ENCODE assay signal across 19 cellular contexts in genomic region chr1:52367272-52367671, GRCh38. TPM values are rescaled to one million over a fixed set of nuclear protein-coding genes. Genes with fewer than 3 reads are reported as not detected.
DNase-seq lines count a peak whose midpoint lies in the region; ATAC-seq and TF ChIP-seq lines count a peak whose summit lies in the region.
"Had no signal": no experiment of that assay in that cellular context is flagged by ENCODE, and none has a peak within 500 bp of the region (broad histone marks: within the 10 kb centered on the region; RNA-seq: fewer than 3 reads in every experiment).

No MANE protein-coding gene starts in this region.

- intact Hi-C loops in activated CD4-positive, alpha-beta memory T cell treated with anti-CD3 and anti-CD28 coated beads for 36 hours (cut with micrococcal nuclease): loop anchor here (2.0 to 10.0 kb wide), 4 partner anchors 270 to 1130 kb away; partner anchors contain the start of genes CPT2 and RNF11
- intact Hi-C loops in Caco-2 (cut with micrococcal nuclease; ENCODE audit: unreplicated experiment): no loop called here
- intact Hi-C loops in activated T-helper 2 cell treated with anti-CD3 and anti-CD28 coated beads, Interferon-gamma antibody, Interleukin-2, Interleukin-4, amounts not matched to agents 10 μg/mL and 5 μg/mL and 100 μg/mL, durations not matched to agents 14 hours and 24 hours and 36 hours (cut with micrococcal nuclease): loop anchor here (1.0 to 10.0 kb wide), 5 partner anchors 38 to 330 kb away; partner anchors contain the start of genes BTF3L4, COA7, ORC1 and PRPF38A

- POLR2A ChIA-PET in activated CD4-positive, alpha-beta memory T cell treated with anti-CD3 and anti-CD28 coated beads, Interleukin-2, amount 10 ng/mL, durations not matched to agents 7 days and 5 days (lab: Charles Lee): interaction anchor here (2.2 to 2.8 kb wide), 2 partner anchors 37 to 38 kb away, joined by 21 to 71 read pairs; partner anchors contain the start of genes ORC1 and PRPF38A
- POLR2A ChIA-PET in activated CD4-positive, alpha-beta memory T cell treated with anti-CD3 and anti-CD28 coated beads for 36 hours (lab: Charles Lee): interaction anchor here (3.2 kb wide), 1 partner anchor 37 kb away, joined by 21 read pairs; the partner anchor contains the start of genes ORC1 and PRPF38A
- POLR2A ChIA-PET in Caco-2 (lab: Charles Lee): no interaction called here

- H3K4me1 ChIP-seq in Caco-2: peaks cover 6% of the 10 kb centered on the region; the same call in 1 of the 2 replicates

- peaks cover 29% of the 10 kb centered on the region for H3K36me3 Mint-ChIP-seq in activated CD4-positive, alpha-beta memory T cell treated with anti-CD3 and anti-CD28 coated beads, Interleukin-2, amount 10 ng/mL, durations not matched to agents 7 days and 5 days (ENCODE audit: low read depth)
- peaks cover 11% of the 10 kb centered on the region for H3K36me3 Mint-ChIP-seq in activated CD4-positive, alpha-beta memory T cell treated with anti-CD3 and anti-CD28 coated beads for 36 hours
- peaks cover 31% of the 10 kb centered on the region for H3K36me3 Mint-ChIP-seq in Caco-2 (ENCODE audit: insufficient read depth, unreplicated experiment)
- H3K36me3 Mint-ChIP-seq in activated T-helper 2 cell treated with anti-CD3 and anti-CD28 coated beads, Interferon-gamma antibody, Interleukin-2, Interleukin-4, amounts not matched to agents 10 μg/mL and 5 μg/mL and 100 μg/mL, durations not matched to agents 14 hours and 24 hours and 36 hours (ENCODE audit: low read depth): peaks cover 33% of the 10 kb centered on the region
- H3K36me3 Mint-ChIP-seq in natural killer cell treated with Interleukin-12 subunit alpha and Interleukin-12 subunit beta and Interleukin-15 and Interleukin-18, amount 100 ng/mL, for 72 hours: no peaks in the 10 kb centered on the region

- BruUV-seq in Caco-2 (replicated peaks; lab: Mats Ljungman, UMichigan): no TSS peak

- no peak overlapping the region for H3K27ac Mint-ChIP-seq in activated CD4-positive, alpha-beta memory T cell treated with anti-CD3 and anti-CD28 coated beads, Interleukin-2, amount 10 ng/mL, durations not matched to agents 7 days and 5 days
- no peak overlapping the region for H3K27ac Mint-ChIP-seq in activated CD4-positive, alpha-beta memory T cell treated with anti-CD3 and anti-CD28 coated beads for 36 hours
- H3K27ac Mint-ChIP-seq in Caco-2 (ENCODE audit: unreplicated experiment): no peak overlapping the region
- H3K27ac Mint-ChIP-seq in activated T-helper 2 cell treated with anti-CD3 and anti-CD28 coated beads, Interferon-gamma antibody, Interleukin-2, Interleukin-4, amounts not matched to agents 10 μg/mL and 5 μg/mL and 100 μg/mL, durations not matched to agents 14 hours and 24 hours and 36 hours: no peak overlapping the region
- no peak overlapping the region for H3K27ac Mint-ChIP-seq in natural killer cell treated with Interleukin-12 subunit alpha and Interleukin-12 subunit beta and Interleukin-15 and Interleukin-18, amount 100 ng/mL, for 72 hours

- peaks cover 44% of the 10 kb centered on the region for H3K4me1 Mint-ChIP-seq in activated CD4-positive, alpha-beta memory T cell treated with anti-CD3 and anti-CD28 coated beads, Interleukin-2, amount 10 ng/mL, durations not matched to agents 7 days and 5 days
- peaks cover 42% of the 10 kb centered on the region for H3K4me1 Mint-ChIP-seq in activated CD4-positive, alpha-beta memory T cell treated with anti-CD3 and anti-CD28 coated beads for 36 hours (ENCODE audit: low read depth)
- H3K4me1 Mint-ChIP-seq in Caco-2 (ENCODE audit: low read depth, unreplicated experiment): peaks cover 9% of the 10 kb centered on the region
- peaks cover 31% of the 10 kb centered on the region for H3K4me1 Mint-ChIP-seq in activated T-helper 2 cell treated with anti-CD3 and anti-CD28 coated beads, Interferon-gamma antibody, Interleukin-2, Interleukin-4, amounts not matched to agents 10 μg/mL and 5 μg/mL and 100 μg/mL, durations not matched to agents 14 hours and 24 hours and 36 hours (ENCODE audit: low read depth)
- H3K4me1 Mint-ChIP-seq in natural killer cell treated with Interleukin-12 subunit alpha and Interleukin-12 subunit beta and Interleukin-15 and Interleukin-18, amount 100 ng/mL, for 72 hours (ENCODE audit: low read depth in 2 of 2): peaks cover 28 to 35% of the 10 kb centered on the region in 2 donors

- CTCF ChIA-PET in activated CD4-positive, alpha-beta memory T cell treated with anti-CD3 and anti-CD28 coated beads, Interleukin-2, amount 10 ng/mL, durations not matched to agents 7 days and 5 days (lab: Charles Lee): interaction anchor here (0.7 to 1.5 kb wide), 3 partner anchors 265 to 330 kb away, joined by 3 to 5 read pairs (median 3); partner anchors contain the start of gene SHISAL2A
- CTCF ChIA-PET in activated CD4-positive, alpha-beta memory T cell treated with anti-CD3 and anti-CD28 coated beads for 36 hours (lab: Charles Lee): interaction anchor here (1.0 to 2.0 kb wide), 3 partner anchors 36 to 319 kb away, joined by 4 to 7 read pairs (median 7); no protein-coding TSS in a partner anchor
- CTCF ChIA-PET in Caco-2 (lab: Charles Lee): interaction anchor here (1.2 to 2.6 kb wide), 2 partner anchors 18 to 37 kb away, joined by 5 to 8 read pairs; partner anchors contain the start of genes ORC1 and PRPF38A

- no peaks in the 10 kb centered on the region for H3K9me3 Mint-ChIP-seq in activated CD4-positive, alpha-beta memory T cell treated with anti-CD3 and anti-CD28 coated beads, Interleukin-2, amount 10 ng/mL, durations not matched to agents 7 days and 5 days
- H3K9me3 Mint-ChIP-seq in activated CD4-positive, alpha-beta memory T cell treated with anti-CD3 and anti-CD28 coated beads for 36 hours: no peaks in the 10 kb centered on the region
- no peaks in the 10 kb centered on the region for H3K9me3 Mint-ChIP-seq in Caco-2 (ENCODE audit: unreplicated experiment)
- no peaks in the 10 kb centered on the region for H3K9me3 Mint-ChIP-seq in activated T-helper 2 cell treated with anti-CD3 and anti-CD28 coated beads, Interferon-gamma antibody, Interleukin-2, Interleukin-4, amounts not matched to agents 10 μg/mL and 5 μg/mL and 100 μg/mL, durations not matched to agents 14 hours and 24 hours and 36 hours
- H3K9me3 Mint-ChIP-seq in natural killer cell treated with Interleukin-12 subunit alpha and Interleukin-12 subunit beta and Interleukin-15 and Interleukin-18, amount 100 ng/mL, for 72 hours: no peaks in the 10 kb centered on the region

- peak overlapping the region; percentile 38 for H3K4me3 Mint-ChIP-seq in activated CD4-positive, alpha-beta memory T cell treated with anti-CD3 and anti-CD28 coated beads, Interleukin-2, amount 10 ng/mL, durations not matched to agents 7 days and 5 days
- H3K4me3 Mint-ChIP-seq in activated CD4-positive, alpha-beta memory T cell treated with anti-CD3 and anti-CD28 coated beads for 36 hours: no peak overlapping the region
- H3K4me3 Mint-ChIP-seq in Caco-2 (ENCODE audit: unreplicated experiment): peak overlapping the region; percentile 96
- H3K4me3 Mint-ChIP-seq in activated T-helper 2 cell treated with anti-CD3 and anti-CD28 coated beads, Interferon-gamma antibody, Interleukin-2, Interleukin-4, amounts not matched to agents 10 μg/mL and 5 μg/mL and 100 μg/mL, durations not matched to agents 14 hours and 24 hours and 36 hours (ENCODE audit: low read depth): peak overlapping the region; percentile 41
- peak overlapping the region; percentile 16 for H3K4me3 Mint-ChIP-seq in natural killer cell treated with Interleukin-12 subunit alpha and Interleukin-12 subunit beta and Interleukin-15 and Interleukin-18, amount 100 ng/mL, for 72 hours

- no peaks in the 10 kb centered on the region for H3K36me3 ChIP-seq in Caco-2 (ENCODE audit: control insufficient read depth, insufficient read depth, low read length)

- H3K27me3 ChIP-seq in Caco-2 (replicated peaks; ENCODE audit: control insufficient read depth, insufficient read depth, low read length): no peaks in the 10 kb centered on the region
- H3K27me3 ChIP-seq: suprapubic skin had no signal

- no peak for DNase-seq in activated CD4-positive, alpha-beta memory T cell treated with anti-CD3 and anti-CD28 coated beads, Interleukin-2, amount 10 ng/mL, durations not matched to agents 7 days and 5 days
- no peak for DNase-seq in activated CD4-positive, alpha-beta memory T cell treated with anti-CD3 and anti-CD28 coated beads for 36 hours
- DNase-seq in Caco-2 (no peak), HK-2 (ENCODE audit: unreplicated experiment) (no peak), hippocampal formation (lab: John Stamatoyannopoulos, UW) (no peak)
- no peak for DNase-seq in activated T-helper 2 cell treated with anti-CD3 and anti-CD28 coated beads, Interferon-gamma antibody, Interleukin-2, Interleukin-4, amounts not matched to agents 10 μg/mL and 5 μg/mL and 100 μg/mL, durations not matched to agents 14 hours and 24 hours and 36 hours (ENCODE audit: low spot score)
- no peak for DNase-seq in natural killer cell treated with Interleukin-12 subunit alpha and Interleukin-12 subunit beta and Interleukin-15 and Interleukin-18, amount 100 ng/mL, for 72 hours (ENCODE audit: low spot score)
- no peak for DNase-seq in stimulated activated CD4-positive, alpha-beta T cell treated with anti-CD3 and anti-CD28 coated beads, Interleukin-4, amount 100 ng/mL, for 1 hour
- DNase-seq: activated CD4-positive, CD25-positive, alpha-beta regulatory T cell treated with anti-CD3 and anti-CD28 coated beads, Interleukin-2, amount 50 U/mL, for 72 hours; activated T-cell treated with anti-CD3 and anti-CD28 coated beads, Interleukin-2, amount 50 U/mL, for 48 hours; foreskin fibroblast; IMR-90; left cardiac atrium; MV-4-11; NCI-H1930; NCI-H510A treated with DMSO at 0.1 percent for 48 hours; SIG-M5 had no signal

- H3K4me3 ChIP-seq in Caco-2 (ENCODE audit: low read depth, low read length): no peak overlapping the region

- no peak for ATAC-seq in natural killer cell treated with Interleukin-12 subunit alpha and Interleukin-12 subunit beta and Interleukin-15 and Interleukin-18, amount 100 ng/mL, for 72 hours
- ATAC-seq: GM12878, left cardiac atrium had no signal

- H3K27me3 Mint-ChIP-seq in activated CD4-positive, alpha-beta memory T cell treated with anti-CD3 and anti-CD28 coated beads, Interleukin-2, amount 10 ng/mL, durations not matched to agents 7 days and 5 days: no peaks in the 10 kb centered on the region
- H3K27me3 Mint-ChIP-seq in activated CD4-positive, alpha-beta memory T cell treated with anti-CD3 and anti-CD28 coated beads for 36 hours: no peaks in the 10 kb centered on the region
- no peaks in the 10 kb centered on the region for H3K27me3 Mint-ChIP-seq in Caco-2 (ENCODE audit: insufficient read depth, unreplicated experiment)
- no peaks in the 10 kb centered on the region for H3K27me3 Mint-ChIP-seq in activated T-helper 2 cell treated with anti-CD3 and anti-CD28 coated beads, Interferon-gamma antibody, Interleukin-2, Interleukin-4, amounts not matched to agents 10 μg/mL and 5 μg/mL and 100 μg/mL, durations not matched to agents 14 hours and 24 hours and 36 hours (ENCODE audit: low read depth)
- H3K27me3 Mint-ChIP-seq in natural killer cell treated with Interleukin-12 subunit alpha and Interleukin-12 subunit beta and Interleukin-15 and Interleukin-18, amount 100 ng/mL, for 72 hours: peaks cover 3 to 7% of the 10 kb centered on the region in 2 donors

- no peaks in the 10 kb centered on the region for H3K9me3 ChIP-seq in Caco-2
- H3K9me3 ChIP-seq: suprapubic skin had no signal

- TF ChIP-seq CTCF in Caco-2 (IDR thresholded peaks at IDR 0.05; ENCODE audit: insufficient read depth in 1 of 2, low read depth in 1 of 2, low read length in 1 of 2, severe bottlenecking in 1 of 2, unreplicated experiment in 1 of 2): no peak

RNA-seq across cellular contexts. Expression of gene CC2D1B, which starts 1.3 kb away (rescaled TPM):
- total RNA-seq in activated CD4-positive, alpha-beta memory T cell treated with anti-CD3 and anti-CD28 coated beads, Interleukin-2, amount 10 ng/mL, durations not matched to agents 7 days and 5 days: 10 to 100 TPM; 43.8 to 46.9 TPM
- 10 to 100 TPM; 27.1 to 33.1 TPM for total RNA-seq in activated CD4-positive, alpha-beta memory T cell treated with anti-CD3 and anti-CD28 coated beads for 36 hours
- total RNA-seq in Caco-2 (2022): 31.1 and 32.4 TPM in 2 replicates
- total RNA-seq in activated T-helper 2 cell treated with anti-CD3 and anti-CD28 coated beads, Interferon-gamma antibody, Interleukin-2, Interleukin-4, amounts not matched to agents 10 μg/mL and 5 μg/mL and 100 μg/mL, durations not matched to agents 14 hours and 24 hours and 36 hours: 36.0 and 38.1 TPM in 2 replicates
- 10 to 100 TPM; 53.9 to 59.3 TPM for total RNA-seq in natural killer cell treated with Interleukin-12 subunit alpha and Interleukin-12 subunit beta and Interleukin-15 and Interleukin-18, amount 100 ng/mL, for 72 hours

RNA-seq across cellular contexts. Expression of gene ORC1, which starts 37.0 kb away (rescaled TPM):
- 10 to 100 TPM; 27.0 to 28.3 TPM for total RNA-seq in activated CD4-positive, alpha-beta memory T cell treated with anti-CD3 and anti-CD28 coated beads, Interleukin-2, amount 10 ng/mL, durations not matched to agents 7 days and 5 days
- 10 to 100 TPM; 42.5 to 43.0 TPM for total RNA-seq in activated CD4-positive, alpha-beta memory T cell treated with anti-CD3 and anti-CD28 coated beads for 36 hours
- 12.1 and 14.0 TPM in 2 replicates for total RNA-seq in Caco-2 (2022)
- 36.2 and 38.9 TPM in 2 replicates for total RNA-seq in activated T-helper 2 cell treated with anti-CD3 and anti-CD28 coated beads, Interferon-gamma antibody, Interleukin-2, Interleukin-4, amounts not matched to agents 10 μg/mL and 5 μg/mL and 100 μg/mL, durations not matched to agents 14 hours and 24 hours and 36 hours
- total RNA-seq in natural killer cell treated with Interleukin-12 subunit alpha and Interleukin-12 subunit beta and Interleukin-15 and Interleukin-18, amount 100 ng/mL, for 72 hours: 10 to 100 TPM; 20.7 to 56.4 TPM

RNA-seq across cellular contexts. Expression of gene PRPF38A, which starts 37.1 kb away (rescaled TPM):
- 10 to 100 TPM; 84.1 to 86.5 TPM for total RNA-seq in activated CD4-positive, alpha-beta memory T cell treated with anti-CD3 and anti-CD28 coated beads, Interleukin-2, amount 10 ng/mL, durations not matched to agents 7 days and 5 days
- 10 to 100 TPM; 74.6 to 79.7 TPM for total RNA-seq in activated CD4-positive, alpha-beta memory T cell treated with anti-CD3 and anti-CD28 coated beads for 36 hours
- 40.4 and 43.1 TPM in 2 replicates for total RNA-seq in Caco-2 (2022)
- 96.6 and 98.1 TPM in 2 replicates for total RNA-seq in activated T-helper 2 cell treated with anti-CD3 and anti-CD28 coated beads, Interferon-gamma antibody, Interleukin-2, Interleukin-4, amounts not matched to agents 10 μg/mL and 5 μg/mL and 100 μg/mL, durations not matched to agents 14 hours and 24 hours and 36 hours
- total RNA-seq in natural killer cell treated with Interleukin-12 subunit alpha and Interleukin-12 subunit beta and Interleukin-15 and Interleukin-18, amount 100 ng/mL, for 72 hours: 100 to 1,000 TPM in 1 of 2 donors, 10 to 100 TPM in 1; 94.7 to 105 TPM
